In genomic region chr6:150420926-150421325, GRCh38 we compare ENCODE assay signal across 1 cellular context.
TF ChIP-seq lines count a peak whose summit lies in the region.

No MANE protein-coding gene starts in this region.

TF ChIP-seq in GM23338, 12 proteins besides CTCF, POLR2A, EP300 and RAD21 (continued from another document):
- TF ChIP-seq, protein P1, sequence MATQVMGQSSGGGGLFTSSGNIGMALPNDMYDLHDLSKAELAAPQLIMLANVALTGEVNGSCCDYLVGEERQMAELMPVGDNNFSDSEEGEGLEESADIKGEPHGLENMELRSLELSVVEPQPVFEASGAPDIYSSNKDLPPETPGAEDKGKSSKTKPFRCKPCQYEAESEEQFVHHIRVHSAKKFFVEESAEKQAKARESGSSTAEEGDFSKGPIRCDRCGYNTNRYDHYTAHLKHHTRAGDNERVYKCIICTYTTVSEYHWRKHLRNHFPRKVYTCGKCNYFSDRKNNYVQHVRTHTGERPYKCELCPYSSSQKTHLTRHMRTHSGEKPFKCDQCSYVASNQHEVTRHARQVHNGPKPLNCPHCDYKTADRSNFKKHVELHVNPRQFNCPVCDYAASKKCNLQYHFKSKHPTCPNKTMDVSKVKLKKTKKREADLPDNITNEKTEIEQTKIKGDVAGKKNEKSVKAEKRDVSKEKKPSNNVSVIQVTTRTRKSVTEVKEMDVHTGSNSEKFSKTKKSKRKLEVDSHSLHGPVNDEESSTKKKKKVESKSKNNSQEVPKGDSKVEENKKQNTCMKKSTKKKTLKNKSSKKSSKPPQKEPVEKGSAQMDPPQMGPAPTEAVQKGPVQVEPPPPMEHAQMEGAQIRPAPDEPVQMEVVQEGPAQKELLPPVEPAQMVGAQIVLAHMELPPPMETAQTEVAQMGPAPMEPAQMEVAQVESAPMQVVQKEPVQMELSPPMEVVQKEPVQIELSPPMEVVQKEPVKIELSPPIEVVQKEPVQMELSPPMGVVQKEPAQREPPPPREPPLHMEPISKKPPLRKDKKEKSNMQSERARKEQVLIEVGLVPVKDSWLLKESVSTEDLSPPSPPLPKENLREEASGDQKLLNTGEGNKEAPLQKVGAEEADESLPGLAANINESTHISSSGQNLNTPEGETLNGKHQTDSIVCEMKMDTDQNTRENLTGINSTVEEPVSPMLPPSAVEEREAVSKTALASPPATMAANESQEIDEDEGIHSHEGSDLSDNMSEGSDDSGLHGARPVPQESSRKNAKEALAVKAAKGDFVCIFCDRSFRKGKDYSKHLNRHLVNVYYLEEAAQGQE (IDR thresholded peaks at IDR 0.05; ENCODE audit: unreplicated experiment), result no peak
- TF ChIP-seq NANOG (IDR thresholded peaks at IDR 0.05; ENCODE audit: borderline replicate concordance), result no peak
- TF ChIP-seq JUNB (IDR thresholded peaks at IDR 0.05; ENCODE audit: unreplicated experiment), result no peak
